In genomic region chr16:15396948-15397594, GRCh38 we compare ENCODE assay signal across 2 cellular contexts.
TF ChIP-seq lines count a peak whose summit lies in the region.

No MANE protein-coding gene starts in this region.

TF ChIP-seq in K562, 482 proteins besides CTCF, POLR2A, EP300 and RAD21:
- TF ChIP-seq, protein P1, sequence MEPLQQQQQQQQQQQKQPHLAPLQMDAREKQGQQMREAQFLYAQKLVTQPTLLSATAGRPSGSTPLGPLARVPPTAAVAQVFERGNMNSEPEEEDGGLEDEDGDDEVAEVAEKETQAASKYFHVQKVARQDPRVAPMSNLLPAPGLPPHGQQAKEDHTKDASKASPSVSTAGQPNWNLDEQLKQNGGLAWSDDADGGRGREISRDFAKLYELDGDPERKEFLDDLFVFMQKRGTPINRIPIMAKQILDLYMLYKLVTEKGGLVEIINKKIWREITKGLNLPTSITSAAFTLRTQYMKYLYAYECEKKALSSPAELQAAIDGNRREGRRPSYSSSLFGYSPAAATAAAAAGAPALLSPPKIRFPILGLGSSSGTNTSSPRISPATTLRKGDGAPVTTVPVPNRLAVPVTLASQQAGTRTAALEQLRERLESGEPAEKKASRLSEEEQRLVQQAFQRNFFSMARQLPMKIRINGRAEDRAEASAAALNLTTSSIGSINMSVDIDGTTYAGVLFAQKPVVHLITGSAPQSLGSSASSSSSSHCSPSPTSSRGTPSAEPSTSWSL (CRISPR knock-in tag; IDR thresholded peaks at IDR 0.05; ENCODE audit: borderline replicate concordance): no peak
- 0 out of 2 replicates have a peak, but pooled peaks have one; percentile 19 for TF ChIP-seq HMBOX1 (IDR thresholded peaks at IDR 0.05)

TF ChIP-seq in HepG2, 621 proteins besides CTCF, POLR2A, EP300 and RAD21 (continues in another document):
- TF ChIP-seq NR2C2 (CRISPR knock-in tag; IDR thresholded peaks at IDR 0.05; ENCODE audit: borderline replicate concordance): peak; percentile 30
- 0 out of 2 replicates have a peak, but pooled peaks have one; percentile 3 for TF ChIP-seq IRF2 (CRISPR knock-in tag; IDR thresholded peaks at IDR 0.05)
- TF ChIP-seq PRPF4 (IDR thresholded peaks at IDR 0.05; ENCODE audit: low read depth, low read length, poor library complexity, severe bottlenecking): peak; percentile 28
- TF ChIP-seq ZNF383 (CRISPR knock-in tag; IDR thresholded peaks at IDR 0.05; ENCODE audit: borderline replicate concordance): peak; percentile 71; the same call in 1 of the 2 replicates
- peak; percentile 73 for TF ChIP-seq BRCA1 (CRISPR knock-in tag; IDR thresholded peaks at IDR 0.05)
- TF ChIP-seq RFXAP (CRISPR knock-in tag; IDR thresholded peaks at IDR 0.05; ENCODE audit: borderline replicate concordance): 0 out of 2 replicates have a peak, but pooled peaks have one; percentile 14
- no peak for TF ChIP-seq MAFK (conservative IDR thresholded peaks at IDR 0.05 in 1 of 2, IDR thresholded peaks at IDR 0.05 in 1 of 2; ENCODE audit: low read length in 2 of 2)
- peak; percentile 57 for TF ChIP-seq ZBTB38 (CRISPR knock-in tag; IDR thresholded peaks at IDR 0.05)
- TF ChIP-seq MXD4 (CRISPR knock-in tag; IDR thresholded peaks at IDR 0.05): no peak
- no peak for TF ChIP-seq ZNF746 (CRISPR knock-in tag; IDR thresholded peaks at IDR 0.05)
- peak; percentile 72; the same call in 1 of the 2 replicates for TF ChIP-seq GTF3A (CRISPR knock-in tag; conservative IDR thresholded peaks at IDR 0.05)
- 0 out of 2 replicates have a peak, but pooled peaks have one; percentile 1 for TF ChIP-seq HOXA3 (CRISPR knock-in tag; IDR thresholded peaks at IDR 0.05)
- TF ChIP-seq SOX6 (IDR thresholded peaks at IDR 0.05): no peak
- peak; percentile 19; the same call in 1 of the 2 replicates for TF ChIP-seq SOX6 (CRISPR knock-in tag; IDR thresholded peaks at IDR 0.05)
- TF ChIP-seq ZNF546 (CRISPR knock-in tag; conservative IDR thresholded peaks at IDR 0.05): 0 out of 2 replicates have a peak, but pooled peaks have one; percentile 2
- TF ChIP-seq FOXO4 (CRISPR knock-in tag; conservative IDR thresholded peaks at IDR 0.05): 0 out of 2 replicates have a peak, but pooled peaks have one; percentile 76
- no peak for TF ChIP-seq ZNF792 (CRISPR knock-in tag; IDR thresholded peaks at IDR 0.05)
- no peak for TF ChIP-seq ELF4 (CRISPR knock-in tag; IDR thresholded peaks at IDR 0.05; ENCODE audit: borderline replicate concordance)
- no peak for TF ChIP-seq GATAD2A (CRISPR knock-in tag; IDR thresholded peaks at IDR 0.05)
- TF ChIP-seq ARHGAP35 (CRISPR knock-in tag; IDR thresholded peaks at IDR 0.05; ENCODE audit: borderline replicate concordance): 0 out of 2 replicates have a peak, but pooled peaks have one; percentile 19
- no peak for TF ChIP-seq ZNF557 (CRISPR knock-in tag; IDR thresholded peaks at IDR 0.05)
- TF ChIP-seq ZNF124 (CRISPR knock-in tag; IDR thresholded peaks at IDR 0.05): 0 out of 2 replicates have a peak, but pooled peaks have one; percentile 13
- TF ChIP-seq, protein P2, sequence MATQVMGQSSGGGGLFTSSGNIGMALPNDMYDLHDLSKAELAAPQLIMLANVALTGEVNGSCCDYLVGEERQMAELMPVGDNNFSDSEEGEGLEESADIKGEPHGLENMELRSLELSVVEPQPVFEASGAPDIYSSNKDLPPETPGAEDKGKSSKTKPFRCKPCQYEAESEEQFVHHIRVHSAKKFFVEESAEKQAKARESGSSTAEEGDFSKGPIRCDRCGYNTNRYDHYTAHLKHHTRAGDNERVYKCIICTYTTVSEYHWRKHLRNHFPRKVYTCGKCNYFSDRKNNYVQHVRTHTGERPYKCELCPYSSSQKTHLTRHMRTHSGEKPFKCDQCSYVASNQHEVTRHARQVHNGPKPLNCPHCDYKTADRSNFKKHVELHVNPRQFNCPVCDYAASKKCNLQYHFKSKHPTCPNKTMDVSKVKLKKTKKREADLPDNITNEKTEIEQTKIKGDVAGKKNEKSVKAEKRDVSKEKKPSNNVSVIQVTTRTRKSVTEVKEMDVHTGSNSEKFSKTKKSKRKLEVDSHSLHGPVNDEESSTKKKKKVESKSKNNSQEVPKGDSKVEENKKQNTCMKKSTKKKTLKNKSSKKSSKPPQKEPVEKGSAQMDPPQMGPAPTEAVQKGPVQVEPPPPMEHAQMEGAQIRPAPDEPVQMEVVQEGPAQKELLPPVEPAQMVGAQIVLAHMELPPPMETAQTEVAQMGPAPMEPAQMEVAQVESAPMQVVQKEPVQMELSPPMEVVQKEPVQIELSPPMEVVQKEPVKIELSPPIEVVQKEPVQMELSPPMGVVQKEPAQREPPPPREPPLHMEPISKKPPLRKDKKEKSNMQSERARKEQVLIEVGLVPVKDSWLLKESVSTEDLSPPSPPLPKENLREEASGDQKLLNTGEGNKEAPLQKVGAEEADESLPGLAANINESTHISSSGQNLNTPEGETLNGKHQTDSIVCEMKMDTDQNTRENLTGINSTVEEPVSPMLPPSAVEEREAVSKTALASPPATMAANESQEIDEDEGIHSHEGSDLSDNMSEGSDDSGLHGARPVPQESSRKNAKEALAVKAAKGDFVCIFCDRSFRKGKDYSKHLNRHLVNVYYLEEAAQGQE (IDR thresholded peaks at IDR 0.05; ENCODE audit: borderline replicate concordance in 1 of 2, low read depth in 1 of 2, low read length in 2 of 2): no peak
- 0 out of 2 replicates have a peak, but pooled peaks have one; percentile 8 for TF ChIP-seq ZNF160 (CRISPR knock-in tag; IDR thresholded peaks at IDR 0.05)
- 0 out of 2 replicates have a peak, but pooled peaks have one; percentile 18 for TF ChIP-seq JUN (CRISPR knock-in tag; IDR thresholded peaks at IDR 0.05)
- 0 out of 2 replicates have a peak, but pooled peaks have one; percentile 35 for TF ChIP-seq KLF12 (CRISPR knock-in tag; IDR thresholded peaks at IDR 0.05; ENCODE audit: borderline replicate concordance)
- no peak for TF ChIP-seq ZNF629 (CRISPR knock-in tag; conservative IDR thresholded peaks at IDR 0.05)
- TF ChIP-seq, protein P3, sequence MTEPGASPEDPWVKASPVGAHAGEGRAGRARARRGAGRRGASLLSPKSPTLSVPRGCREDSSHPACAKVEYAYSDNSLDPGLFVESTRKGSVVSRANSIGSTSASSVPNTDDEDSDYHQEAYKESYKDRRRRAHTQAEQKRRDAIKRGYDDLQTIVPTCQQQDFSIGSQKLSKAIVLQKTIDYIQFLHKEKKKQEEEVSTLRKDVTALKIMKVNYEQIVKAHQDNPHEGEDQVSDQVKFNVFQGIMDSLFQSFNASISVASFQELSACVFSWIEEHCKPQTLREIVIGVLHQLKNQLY (CRISPR knock-in tag; IDR thresholded peaks at IDR 0.05): 0 out of 2 replicates have a peak, but pooled peaks have one; percentile 0
- TF ChIP-seq, protein P4, sequence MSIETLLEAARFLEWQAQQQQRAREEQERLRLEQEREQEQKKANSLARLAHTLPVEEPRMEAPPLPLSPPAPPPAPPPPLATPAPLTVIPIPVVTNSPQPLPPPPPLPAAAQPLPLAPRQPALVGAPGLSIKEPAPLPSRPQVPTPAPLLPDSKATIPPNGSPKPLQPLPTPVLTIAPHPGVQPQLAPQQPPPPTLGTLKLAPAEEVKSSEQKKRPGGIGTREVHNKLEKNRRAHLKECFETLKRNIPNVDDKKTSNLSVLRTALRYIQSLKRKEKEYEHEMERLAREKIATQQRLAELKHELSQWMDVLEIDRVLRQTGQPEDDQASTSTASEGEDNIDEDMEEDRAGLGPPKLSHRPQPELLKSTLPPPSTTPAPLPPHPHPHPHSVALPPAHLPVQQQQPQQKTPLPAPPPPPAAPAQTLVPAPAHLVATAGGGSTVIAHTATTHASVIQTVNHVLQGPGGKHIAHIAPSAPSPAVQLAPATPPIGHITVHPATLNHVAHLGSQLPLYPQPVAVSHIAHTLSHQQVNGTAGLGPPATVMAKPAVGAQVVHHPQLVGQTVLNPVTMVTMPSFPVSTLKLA (IDR thresholded peaks at IDR 0.05): 0 out of 2 replicates have a peak, but pooled peaks have one; percentile 3
- peak; percentile 64 for TF ChIP-seq RARA (CRISPR knock-in tag; IDR thresholded peaks at IDR 0.05)
- TF ChIP-seq PCBP1 (IDR thresholded peaks at IDR 0.05; ENCODE audit: borderline replicate concordance, low read depth, low read length): no peak
- no peak for TF ChIP-seq ZNF205 (CRISPR knock-in tag; IDR thresholded peaks at IDR 0.05)
- TF ChIP-seq SIX4 (CRISPR knock-in tag; IDR thresholded peaks at IDR 0.05): no peak
- TF ChIP-seq PCBP2 (optimal IDR thresholded peaks at IDR 0.05; ENCODE audit: low read depth, low read length, poor library complexity, severe bottlenecking): no peak
- TF ChIP-seq ZBTB40 (IDR thresholded peaks at IDR 0.05): no peak
- TF ChIP-seq ZBTB40 (CRISPR knock-in tag; IDR thresholded peaks at IDR 0.05): 0 out of 2 replicates have a peak, but pooled peaks have one; percentile 7
